ENCODE assay signal across 9 cellular contexts in the genomic region with DNA sequence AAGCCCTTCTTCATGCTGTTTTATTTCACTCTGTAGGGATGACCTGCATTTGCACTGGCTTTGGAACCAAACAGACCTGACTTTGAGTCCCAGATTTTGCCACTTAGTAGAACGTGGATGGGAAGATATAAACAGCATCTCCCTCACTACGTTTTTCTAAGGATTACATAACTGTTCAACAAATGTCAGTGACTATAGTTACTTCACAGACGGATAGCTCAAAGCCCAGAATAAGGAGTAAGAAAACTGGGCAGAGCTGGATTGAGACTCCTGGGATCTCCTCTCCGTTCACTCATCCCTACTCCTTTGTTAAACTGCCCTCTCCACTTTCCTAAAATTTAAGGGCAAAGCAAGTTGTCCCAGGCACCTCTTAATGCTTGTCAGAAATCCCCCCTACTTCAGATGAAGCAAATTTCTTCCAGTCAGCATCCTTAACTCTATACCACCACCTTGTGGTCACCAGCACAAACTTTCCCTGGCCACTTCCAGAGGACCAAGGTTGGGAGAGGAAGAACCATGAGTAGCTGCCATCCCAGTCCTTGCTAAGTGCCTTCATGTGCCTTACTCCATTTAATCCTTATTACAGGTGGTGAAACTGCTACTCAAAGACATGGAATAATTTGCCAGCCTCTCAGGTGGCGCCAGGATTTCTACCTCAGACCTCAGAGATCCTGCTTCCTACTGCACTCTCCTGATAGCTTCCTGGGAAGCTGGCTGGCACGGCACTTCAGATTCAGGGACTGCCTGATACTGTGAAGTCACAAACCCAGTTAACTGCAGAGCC. TPM values are rescaled to one million over a fixed set of nuclear protein-coding genes. Genes with fewer than 3 reads are reported as not detected.
DNase-seq lines count a peak whose midpoint lies in the region; ATAC-seq, FAIRE-seq and TF ChIP-seq lines count a peak whose summit lies in the region.
"Had no signal": no experiment of that assay in that cellular context is flagged by ENCODE, and none has a peak within 500 bp of the region (broad histone marks: within the 10 kb centered on the region; RNA-seq: fewer than 3 reads in every experiment).

No MANE protein-coding gene starts in this region.

- no peaks in the 10 kb centered on the region for H3K79me1 ChIP-seq in H1 (ENCODE audit: low read depth, low read length)

- no peak overlapping the region for H3K4me3 ChIP-seq in MM.1S (ENCODE audit: low read length)
- H3K4me3 ChIP-seq in H1 (ENCODE audit: extremely low read depth in 1 of 4, insufficient read depth in 2 of 4, low read depth in 3 of 4, low read length in 4 of 4) = no peak overlapping the region
- no peak overlapping the region for H3K4me3 ChIP-seq in tibial nerve

- H3K36me3 ChIP-seq in MM.1S (replicated peaks; ENCODE audit: insufficient read depth, low read length) = peaks cover 3% of the 10 kb centered on the region; the same call in 1 of the 2 replicates
- H3K36me3 ChIP-seq in H1 (ENCODE audit: control insufficient read depth in 2 of 4, insufficient read depth in 4 of 4, low read length in 3 of 4) = peaks cover 10 to 22% (median 18%) of the 10 kb centered on the region in 4 experiments
- H3K36me3 ChIP-seq in tibial nerve = peaks cover 0 to 25% (median 5%) of the 10 kb centered on the region in 3 donors

- H4K8ac ChIP-seq in H1 (ENCODE audit: extremely low read depth, insufficient read depth, low read length) = no peak overlapping the region

- H3K79me2 ChIP-seq in MM.1S (ENCODE audit: low read length) (no peaks in the 10 kb centered on the region), H1 (ENCODE audit: control insufficient read depth in 1 of 2, insufficient read depth in 2 of 2, low read length in 2 of 2) (no peaks in the 10 kb centered on the region)

- TF ChIP-seq POLR2A in H1 (IDR thresholded peaks at IDR 0.05; ENCODE audit: control extremely low read depth in 1 of 2, low read depth in 2 of 2, low read length in 2 of 2) (0 out of 3 replicates have a peak, but pooled peaks of 1 of the 2 experiments have one; percentile 33), tibial nerve (IDR thresholded peaks at IDR 0.05) (no peak)

- TF ChIP-seq CTCF in MM.1S (IDR thresholded peaks at IDR 0.05; ENCODE audit: low read length) (peak; percentile 76), H1 (IDR thresholded peaks at IDR 0.05; ENCODE audit: control extremely low read depth in 1 of 3, insufficient read depth in 1 of 3, low read depth in 1 of 3, low read length in 3 of 3) (peak; percentile 55 to 90 (median 85)), tibial nerve (IDR thresholded peaks at IDR 0.05) (peak; percentile 61 to 87 (median 66))

- H3K4me1 ChIP-seq in MM.1S (ENCODE audit: low read length) (no peaks in the 10 kb centered on the region), H1 (replicated peaks in 1 of 4; ENCODE audit: control insufficient read depth in 3 of 4, insufficient read depth in 4 of 4, low read length in 3 of 4) (no peaks in the 10 kb centered on the region), tibial nerve (peaks cover 0 to 20% (median 0%) of the 10 kb centered on the region in 4 donors)

- no peak overlapping the region for H2BK12ac ChIP-seq in H1 (ENCODE audit: low read depth, low read length)

- H3K9ac ChIP-seq in MM.1S (ENCODE audit: low read length) (no peak overlapping the region), H1 (replicated peaks in 1 of 4; ENCODE audit: extremely low read depth in 1 of 4, low read depth in 3 of 4, low read length in 3 of 4) (no peak overlapping the region)

- H3K4me2 ChIP-seq in MM.1S (ENCODE audit: low read depth, low read length) (no peak overlapping the region), H1 (ENCODE audit: insufficient read depth in 1 of 2, low read depth in 2 of 2, low read length in 2 of 2) (no peak overlapping the region)

- CTCF ChIA-PET in H1 (lab: Charles Lee; ENCODE audit: partially characterized antibody) = interaction anchor here (0.7 to 15.9 kb wide), 31 partner anchors 8 to 355 kb away, joined by 3 to 532 read pairs (median 5); partner anchors contain the start of gene EGR1

- FAIRE-seq in H1 (lab: Jason Lieb, UNC) = peak; percentile 63
- FAIRE-seq: islet of Langerhans had no signal

- H3K27ac ChIP-seq in MM.1S (ENCODE audit: low read length) (no peak overlapping the region), H1 (ENCODE audit: low read depth, low read length) (no peak overlapping the region), tibial nerve (no peak overlapping the region)

- H4K20me1 ChIP-seq in MM.1S (ENCODE audit: insufficient read depth, low read length) = no peaks in the 10 kb centered on the region
- H4K20me1 ChIP-seq in H1 (replicated peaks in 1 of 2; ENCODE audit: control insufficient read depth in 1 of 2, insufficient read depth in 2 of 2, low read length in 2 of 2) = peaks cover 3 to 7% of the 10 kb centered on the region in 2 experiments

- peak; percentile 85 to 88 for TF ChIP-seq RAD21 in H1 (IDR thresholded peaks at IDR 0.05 in 1 of 2, conservative IDR thresholded peaks at IDR 0.05 in 1 of 2; ENCODE audit: low read depth in 2 of 2, low read length in 2 of 2)

- peak; percentile 73 for ATAC-seq in Right ventricle myocardium inferior
- peak; percentile 85 for ATAC-seq in SK-N-SH treated with all-trans-retinoic acid at 6 μM for 48 hours
- ATAC-seq in HG03457 (IDR thresholded peaks at IDR 0.05; ENCODE audit: unreplicated experiment) = no peak

- no peak overlapping the region for H3K23ac ChIP-seq in H1 (ENCODE audit: insufficient read length)

- H3K14ac ChIP-seq in H1 (ENCODE audit: insufficient read length) = no peak overlapping the region

- H3K9me3 ChIP-seq in MM.1S (replicated peaks; ENCODE audit: insufficient read depth, low read length) = no peaks in the 10 kb centered on the region
- no peaks in the 10 kb centered on the region for H3K9me3 ChIP-seq in H1 (ENCODE audit: insufficient read depth in 2 of 2, low read depth in 1 of 2, low read length in 1 of 2)
- H3K9me3 ChIP-seq in tibial nerve = no peaks in the 10 kb centered on the region

- no peak overlapping the region for H3K18ac ChIP-seq in H1 (ENCODE audit: extremely low read depth, low read length)

- H2BK5ac ChIP-seq in H1 (ENCODE audit: low read depth, low read length) = no peak overlapping the region

- 42% methylated on average over 6 of the region's 6 CpGs; no CpG with 5 or more reads in 1 of the 2 experiments for WGBS in H1 (ENCODE audit: extremely low coverage in 1 of 2, insufficient coverage in 1 of 2, insufficient read length in 1 of 2, insufficient replicate concordance in 2 of 2, low coverage in 1 of 2, low lambda C conversion rate in 2 of 2, missing lambda C conversion rate in 1 of 2), 2 experiments
- 22 to 26% methylated on average over 6 of the region's 6 CpGs for WGBS in tibial nerve, 2 donors

- H3K9me2 ChIP-seq in MM.1S (replicated peaks; ENCODE audit: insufficient read depth, low read length) = no peaks in the 10 kb centered on the region

- DNase-seq in Right ventricle myocardium inferior (ENCODE audit: missing footprints) (no peak), cardiac septum (ENCODE audit: low spot score) (no peak), MM.1S (peak; percentile 36), H1 (ENCODE audit: low read depth in 1 of 2, low spot score in 2 of 2) (no peak), medulla oblongata (ENCODE audit: extremely low spot score) (peak; percentile 81), tibial nerve (ENCODE audit: low spot score in 2 of 2) (peak in 1 of 2 donors; percentile 42)

- no peak overlapping the region for H3K56ac ChIP-seq in H1 (replicated peaks; ENCODE audit: insufficient read length, low read depth, low read length)

- H2BK20ac ChIP-seq in H1 (ENCODE audit: low read length) = no peak overlapping the region

- intact Hi-C loops in Right ventricle myocardium inferior (cut with DNase I) = loop anchor here (1.0 to 2.0 kb wide), 3 partner anchors 39 to 53 kb away; partner anchors contain the start of gene ETF1
- intact Hi-C loops in cardiac septum (cut with DNase I) = loop anchor here (1.0 kb wide), 1 partner anchor 53 kb away; no protein-coding TSS in a partner anchor

- H3F3A ChIP-seq in MM.1S (ENCODE audit: insufficient read depth, low read length) = no peaks in the 10 kb centered on the region; the same call in 1 of the 2 replicates

- no peak overlapping the region for H3K4ac ChIP-seq in H1 (replicated peaks; ENCODE audit: insufficient read length, low read depth, low read length)

- no peak overlapping the region for H2AK5ac ChIP-seq in H1 (ENCODE audit: low read depth, low read length)

- no peak overlapping the region for H2BK120ac ChIP-seq in H1 (replicated peaks; ENCODE audit: low read depth, low read length)

- no peak overlapping the region for H4K91ac ChIP-seq in H1 (replicated peaks; ENCODE audit: insufficient read length, low read length)

- H3K23me2 ChIP-seq in H1 (ENCODE audit: low read depth, low read length) = no peaks in the 10 kb centered on the region

- POLR2A ChIA-PET in H1 (lab: Charles Lee; ENCODE audit: partially characterized antibody) = interaction anchor here (0.6 to 14.1 kb wide), 24 partner anchors 9 to 166 kb away, joined by 3 to 294 read pairs (median 8); partner anchors contain the start of genes EGR1, ETF1, FAM53C and REEP2

- no peak overlapping the region for H2AFZ ChIP-seq in MM.1S (ENCODE audit: low read length)
- H2AFZ ChIP-seq in H1 (ENCODE audit: low read length) = no peak overlapping the region

- no peak for TF ChIP-seq EP300 in H1 (IDR thresholded peaks at IDR 0.05; ENCODE audit: borderline replicate concordance in 1 of 2, low read depth in 2 of 2, low read length in 2 of 2)
- TF ChIP-seq EP300 in tibial nerve (IDR thresholded peaks at IDR 0.05) = no peak

- H3K27me3 ChIP-seq in MM.1S (replicated peaks; ENCODE audit: insufficient read depth, low read length) = no peaks in the 10 kb centered on the region
- H3K27me3 ChIP-seq in H1 (replicated peaks in 1 of 4; ENCODE audit: control insufficient read depth in 3 of 4, extremely low read depth in 1 of 4, insufficient read depth in 3 of 4, low read length in 3 of 4) = no peaks in the 10 kb centered on the region
- no peaks in the 10 kb centered on the region for H3K27me3 ChIP-seq in tibial nerve

- no peak overlapping the region for H2BK15ac ChIP-seq in H1 (ENCODE audit: low read length)

- H4K5ac ChIP-seq in H1 (ENCODE audit: insufficient read length, low read depth, low read length) = no peak overlapping the region

RNA-seq across cellular contexts. Expression of gene EGR1, which starts 38.4 kb away (rescaled TPM):
- total RNA-seq in Right ventricle myocardium inferior (5.5 TPM), cardiac septum (66.8 TPM), tibial nerve (10 to 100 TPM in 2 of 4 donors, 1 to 10 TPM in 2; 3.1 to 14.1 (median 8.8) TPM)
- 35.5 and 39.6 TPM in 2 replicates for total RNA-seq in H1 (2021; fragmentation: NEBNext Ultra II Directional; extraction: Animal tissue kit (Norgen Biotek cat#: 25700))
- polyA plus RNA-seq in H1 (2011; rRNA removed) = 16.2 and 36.0 TPM in 2 replicates
- 10.2 TPM for polyA plus RNA-seq in H1 (2011; cell fraction: cytosol; rRNA removed)
- polyA plus RNA-seq in H1 (2011; cell fraction: nucleus; rRNA removed) = 69.1 TPM
- 43.9 to 75.3 TPM (median 58.9 TPM) in 4 replicates for polyA plus RNA-seq in H1 (2012, experiment 1 of 2)
- 61.0 TPM for polyA plus RNA-seq in H1 (2012, experiment 2 of 2)
- 5.5 TPM for polyA plus RNA-seq in H1 (2013, experiment 1 of 2)
- 5.1 TPM for polyA plus RNA-seq in H1 (2013, experiment 2 of 2)
- polyA minus RNA-seq in H1 (2011; rRNA and poly(A)+ RNA removed) = 7.8 and 16.3 TPM in 2 replicates
- 22.8 TPM for polyA minus RNA-seq in H1 (2011; cell fraction: cytosol; rRNA and poly(A)+ RNA removed)
- polyA minus RNA-seq in H1 (2011; cell fraction: nucleus; rRNA and poly(A)+ RNA removed) = 79.4 TPM

RNA-seq across cellular contexts. Expression of gene ETF1, which starts 39.4 kb away (rescaled TPM):
- total RNA-seq in Right ventricle myocardium inferior = 90.6 TPM
- total RNA-seq in cardiac septum = 86.8 TPM
- 168 TPM in 2 replicates for total RNA-seq in H1 (2021; fragmentation: NEBNext Ultra II Directional; extraction: Animal tissue kit (Norgen Biotek cat#: 25700))
- polyA plus RNA-seq in H1 (2011; rRNA removed) = 31.1 and 50.5 TPM in 2 replicates
- 60.6 TPM for polyA plus RNA-seq in H1 (2011; cell fraction: cytosol; rRNA removed)
- polyA plus RNA-seq in H1 (2011; cell fraction: nucleus; rRNA removed) = 23.6 TPM
- 76.5 to 111 TPM (median 97.0 TPM) in 4 replicates for polyA plus RNA-seq in H1 (2012, experiment 1 of 2)
- polyA plus RNA-seq in H1 (2012, experiment 2 of 2) = 11.2 TPM
- polyA plus RNA-seq in H1 (2013, experiment 1 of 2) = 98.4 TPM
- 95.8 TPM for polyA plus RNA-seq in H1 (2013, experiment 2 of 2)
- polyA minus RNA-seq in H1 (2011; rRNA and poly(A)+ RNA removed) = 109 and 158 TPM in 2 replicates
- 76.5 TPM for polyA minus RNA-seq in H1 (2011; cell fraction: cytosol; rRNA and poly(A)+ RNA removed)
- polyA minus RNA-seq in H1 (2011; cell fraction: nucleus; rRNA and poly(A)+ RNA removed) = 53.9 TPM
- 10 to 100 TPM; 48.4 to 80.1 (median 58.6) TPM for total RNA-seq in tibial nerve

Comparison
In these comparisons a context has a peak if more than half of its experiments do, and no peak if none do; other contexts are left out.
1. DNase-seq: peak in MM.1S (single experiment) and medulla oblongata (single experiment); none in Right ventricle myocardium inferior (single experiment), cardiac septum (single experiment) and H1 (0 of 2).
2. Peak in every context shown above with its lines, with median percentiles within 50 percentile points of each other: CTCF ChIP-seq.